22 cellular contexts compared by ENCODE assay signal in genomic region chr6:81925201-81925600, GRCh38.
"Had no signal": no experiment of that assay in that cellular context is flagged by ENCODE, and none has a peak within 500 bp of the region (broad histone marks: within the 10 kb centered on the region; RNA-seq: fewer than 3 reads in every experiment).

No MANE protein-coding gene starts in this region.

- H3K27me3 ChIP-seq: colonic mucosa, esophagus squamous epithelium, gastrocnemius medialis, heart right ventricle, left lung had no signal

- H3K36me3 ChIP-seq: colonic mucosa, esophagus squamous epithelium, gastrocnemius medialis, heart right ventricle, left lung, lower lobe of right lung had no signal

- FAIRE-seq: endometrium, keratinocyte had no signal

- H3K4me1 ChIP-seq: colonic mucosa, esophagus squamous epithelium, gastrocnemius medialis, heart right ventricle, left lung, lower lobe of right lung had no signal

- H3K4me3 ChIP-seq: colonic mucosa, esophagus squamous epithelium, gastrocnemius medialis, heart right ventricle, left lung, lower lobe of right lung, mucosa of descending colon had no signal

- DNase-seq: colonic mucosa; cortex of kidney; effector CD8-positive, alpha-beta T cell; effector memory CD8-positive, alpha-beta T cell; endodermal cell; esophagus squamous epithelium; foreskin fibroblast; foreskin melanocyte; gastrocnemius medialis; glutamatergic neuron; head of caudate nucleus; heart right ventricle; hippocampal formation; left cardiac atrium; left lung; left ventricle myocardium superior; lower lobe of right lung; mesenchymal stem cell; mucosa of descending colon had no signal

- H3K9me3 ChIP-seq: colonic mucosa, esophagus squamous epithelium, gastrocnemius medialis, lower lobe of right lung, mucosa of descending colon had no signal

- H3K27ac ChIP-seq: colonic mucosa, epithelial cell of prostate, esophagus squamous epithelium, gastrocnemius medialis, heart right ventricle, left lung, lower lobe of right lung had no signal
